ENCODE assay signal across 20 cellular contexts in the genomic region with DNA sequence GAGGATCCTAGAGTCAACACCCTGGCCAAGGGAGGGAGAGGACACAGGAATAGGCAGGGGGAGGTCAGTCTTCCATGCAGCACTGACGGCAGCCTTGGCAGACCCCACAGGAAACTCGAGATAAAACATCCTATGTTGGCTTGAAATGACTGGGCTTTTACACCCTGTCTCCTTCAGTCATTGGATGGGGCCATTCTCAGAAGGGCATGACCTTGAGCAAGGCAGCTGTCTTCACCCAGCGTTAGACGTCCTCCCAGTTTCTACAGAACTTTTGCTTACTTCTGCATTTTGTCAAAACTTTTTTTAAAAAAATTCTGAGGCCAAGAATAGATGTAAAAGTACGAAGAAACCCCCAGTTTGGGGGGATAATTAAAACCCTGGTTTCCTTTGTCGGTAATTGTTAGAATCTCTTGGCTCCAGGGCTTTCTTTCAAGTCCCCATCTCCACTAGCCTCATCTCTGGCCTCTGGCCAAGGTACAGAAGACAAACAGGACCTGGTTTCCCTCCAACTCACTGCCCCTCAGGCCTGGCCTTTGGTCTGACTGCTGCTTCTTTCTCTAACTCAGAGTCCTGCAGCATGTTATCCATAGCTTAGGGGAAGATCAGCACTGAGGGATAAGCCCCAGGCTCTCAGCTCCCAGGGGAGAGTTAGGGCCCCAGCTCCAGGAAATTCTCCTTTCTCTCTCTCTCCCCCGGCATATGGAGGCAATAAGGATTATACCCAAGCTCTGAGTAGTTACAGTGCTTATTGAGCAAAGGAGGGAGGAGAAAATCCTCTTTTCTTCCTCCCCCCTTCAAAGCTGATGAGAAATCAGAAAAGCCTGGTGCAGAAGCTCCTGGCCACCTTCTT. TPM values are rescaled to one million over a fixed set of nuclear protein-coding genes. Genes with fewer than 3 reads are reported as not detected.
A peak's percentile ranks its signal among the peaks of the same experiment; 100 is the strongest.
DNase-seq lines count a peak whose midpoint lies in the region; ATAC-seq and TF ChIP-seq lines count a peak whose summit lies in the region.
"Had no signal": no experiment of that assay in that cellular context is flagged by ENCODE, and none has a peak within 500 bp of the region (broad histone marks: within the 10 kb centered on the region; RNA-seq: fewer than 3 reads in every experiment).

No MANE protein-coding gene starts in this region.

- H3K4me3 Mint-ChIP-seq in CD4-positive, alpha-beta memory T cell: no peak overlapping the region
- H3K4me3 Mint-ChIP-seq: activated CD4-positive, alpha-beta T cell treated with anti-CD3 and anti-CD28 coated beads, Interleukin-2, amount 10 ng/mL, durations not matched to agents 24 days and 14 days; naive thymus-derived CD8-positive, alpha-beta T cell; stimulated activated naive CD8-positive, alpha-beta T cell treated with anti-CD3 and anti-CD28 coated beads, Interleukin-15, Interleukin-2, amounts not matched to agents 100 ng/mL and 50 ng/mL, for 24 hours; T-cell; type B pancreatic cell had no signal

- DNase-seq in GM12865 (ENCODE audit: low read depth) (peak; percentile 42), NCI-H69 (lab: John Stamatoyannopoulos, UW) (peak; percentile 10), retina (peak; percentile 22)
- no peak for DNase-seq in stimulated activated naive CD8-positive, alpha-beta T cell treated with anti-CD3 and anti-CD28 coated beads, Interleukin-15, Interleukin-2, amounts not matched to agents 100 U/mL and 50 U/mL, for 24 hours
- DNase-seq in CD4-positive, alpha-beta memory T cell: no peak
- DNase-seq: activated CD4-positive, alpha-beta T cell treated with anti-CD3 and anti-CD28 coated beads, Interleukin-2, amount 10 ng/mL, durations not matched to agents 24 days and 14 days; activated CD8-positive, alpha-beta memory T cell treated with anti-CD3 and anti-CD28 coated beads, Interleukin-2, amount 50 U/mL, for 48 hours; activated effector memory CD4-positive, alpha-beta T cell treated with anti-CD3 and anti-CD28 coated beads, Interleukin-2, amount 50 U/mL, for 16 hours; naive thymus-derived CD8-positive, alpha-beta T cell; NCI-H146; NCI-H2227 treated with DMSO at 0.1 percent for 48 hours; sigmoid colon; T-cell had no signal

- no peaks in the 10 kb centered on the region for H3K36me3 Mint-ChIP-seq in CD4-positive, alpha-beta memory T cell
- H3K36me3 Mint-ChIP-seq: naive thymus-derived CD8-positive, alpha-beta T cell; T-cell; type B pancreatic cell had no signal

- no peak for TF ChIP-seq CTCF in GM12865 (IDR thresholded peaks at IDR 0.05; ENCODE audit: insufficient read depth, low read depth, low read length, missing control alignments)

- H3K27me3 Mint-ChIP-seq in CD4-positive, alpha-beta memory T cell: peaks cover 12 to 13% of the 10 kb centered on the region in 2 donors

- no peak overlapping the region for H3K27ac Mint-ChIP-seq in CD4-positive, alpha-beta memory T cell
- H3K27ac Mint-ChIP-seq: activated CD4-positive, alpha-beta T cell treated with anti-CD3 and anti-CD28 coated beads, Interleukin-2, amount 10 ng/mL, durations not matched to agents 24 days and 14 days; naive thymus-derived CD8-positive, alpha-beta T cell; stimulated activated naive CD8-positive, alpha-beta T cell treated with anti-CD3 and anti-CD28 coated beads, Interleukin-15, Interleukin-2, amounts not matched to agents 100 ng/mL and 50 ng/mL, for 24 hours; T-cell; type B pancreatic cell had no signal

- intact Hi-C loops in CD4-positive, alpha-beta memory T cell (cut with micrococcal nuclease): no loop called here

- no peak overlapping the region for H3K27ac ChIP-seq in CD4-positive, alpha-beta memory T cell (ENCODE audit: low read depth, low read length)
- H3K27ac ChIP-seq: adrenal gland, parathyroid adenoma, sigmoid colon had no signal

- H3K9me3 ChIP-seq in CD4-positive, alpha-beta memory T cell (ENCODE audit: control insufficient read depth in 1 of 2, low read length in 2 of 2): no peaks in the 10 kb centered on the region
- H3K9me3 ChIP-seq: adrenal gland, sigmoid colon had no signal

- no peaks in the 10 kb centered on the region for H3K4me1 Mint-ChIP-seq in CD4-positive, alpha-beta memory T cell
- H3K4me1 Mint-ChIP-seq: activated CD4-positive, alpha-beta T cell treated with anti-CD3 and anti-CD28 coated beads, Interleukin-2, amount 10 ng/mL, durations not matched to agents 24 days and 14 days; naive thymus-derived CD8-positive, alpha-beta T cell; T-cell had no signal

- H3K9me3 Mint-ChIP-seq in CD4-positive, alpha-beta memory T cell: peaks cover 0 to 2% (median 0%) of the 10 kb centered on the region in 8 donors
- H3K9me3 Mint-ChIP-seq: activated CD4-positive, alpha-beta T cell treated with anti-CD3 and anti-CD28 coated beads, Interleukin-2, amount 10 ng/mL, durations not matched to agents 24 days and 14 days; naive thymus-derived CD8-positive, alpha-beta T cell; stimulated activated naive CD8-positive, alpha-beta T cell treated with anti-CD3 and anti-CD28 coated beads, Interleukin-15, Interleukin-2, amounts not matched to agents 100 ng/mL and 50 ng/mL, for 24 hours; T-cell; type B pancreatic cell had no signal

- CTCF ChIA-PET in CD4-positive, alpha-beta memory T cell (lab: Charles Lee; ENCODE audit: partially characterized antibody): interaction anchor here (1.5 kb wide), 1 partner anchor 11 kb away, joined by 3 read pairs; no protein-coding TSS in a partner anchor

- H3K27me3 ChIP-seq in CD4-positive, alpha-beta memory T cell (ENCODE audit: insufficient read depth, low read length): no peaks in the 10 kb centered on the region
- H3K27me3 ChIP-seq: adrenal gland, sigmoid colon had no signal

- no peak overlapping the region for H3K4me3 ChIP-seq in GM12865 (ENCODE audit: low read depth, low read length)
- no peak overlapping the region for H3K4me3 ChIP-seq in CD4-positive, alpha-beta memory T cell (ENCODE audit: low read length in 2 of 2)
- H3K4me3 ChIP-seq: adrenal gland, sigmoid colon had no signal

- POLR2A ChIA-PET in CD4-positive, alpha-beta memory T cell (lab: Charles Lee; ENCODE audit: partially characterized antibody): no interaction called here

- H3K4me1 ChIP-seq in CD4-positive, alpha-beta memory T cell (ENCODE audit: insufficient read depth, low read length): no peaks in the 10 kb centered on the region
- H3K4me1 ChIP-seq: adrenal gland, parathyroid adenoma had no signal

- ATAC-seq in GM21529 (IDR thresholded peaks at IDR 0.05; ENCODE audit: unreplicated experiment) (peak; percentile 82), HG03378 (IDR thresholded peaks at IDR 0.05; ENCODE audit: unreplicated experiment) (no peak)
- no peak for ATAC-seq in stimulated activated naive CD8-positive, alpha-beta T cell treated with anti-CD3 and anti-CD28 coated beads, Interleukin-15, Interleukin-2, amounts not matched to agents 100 U/mL and 50 U/mL, for 24 hours
- ATAC-seq: naive thymus-derived CD8-positive, alpha-beta T cell; T-cell had no signal

- no peaks in the 10 kb centered on the region for H3K36me3 ChIP-seq in CD4-positive, alpha-beta memory T cell (ENCODE audit: insufficient read depth, low read length)
- H3K36me3 ChIP-seq: adrenal gland, sigmoid colon had no signal

RNA-seq across cellular contexts. Expression of a gene that starts 51.6 kb away (rescaled TPM):
- total RNA-seq in CD4-positive, alpha-beta memory T cell: not detected
- under 1 TPM; 0.03 to 0.05 TPM for polyA plus RNA-seq in CD4-positive, alpha-beta memory T cell
- total RNA-seq: activated CD4-positive, alpha-beta T cell treated with anti-CD3 and anti-CD28 coated beads, Interleukin-2, amount 10 ng/mL, durations not matched to agents 24 days and 14 days; endothelial cell of umbilical vein; naive thymus-derived CD8-positive, alpha-beta T cell; T-cell had no signal

Comparison
In these comparisons a context has a peak if more than half of its experiments do, and no peak if none do; other contexts are left out.
1. DNase-seq: peak in GM12865 (single experiment), NCI-H69 (single experiment) and retina (single experiment); none in stimulated activated naive CD8-positive, alpha-beta T cell treated with anti-CD3 and anti-CD28 coated beads, Interleukin-15, Interleukin-2, amounts not matched to agents 100 U/mL and 50 U/mL, for 24 hours (single experiment) and CD4-positive, alpha-beta memory T cell (0 of 5).